In the genomic region with DNA sequence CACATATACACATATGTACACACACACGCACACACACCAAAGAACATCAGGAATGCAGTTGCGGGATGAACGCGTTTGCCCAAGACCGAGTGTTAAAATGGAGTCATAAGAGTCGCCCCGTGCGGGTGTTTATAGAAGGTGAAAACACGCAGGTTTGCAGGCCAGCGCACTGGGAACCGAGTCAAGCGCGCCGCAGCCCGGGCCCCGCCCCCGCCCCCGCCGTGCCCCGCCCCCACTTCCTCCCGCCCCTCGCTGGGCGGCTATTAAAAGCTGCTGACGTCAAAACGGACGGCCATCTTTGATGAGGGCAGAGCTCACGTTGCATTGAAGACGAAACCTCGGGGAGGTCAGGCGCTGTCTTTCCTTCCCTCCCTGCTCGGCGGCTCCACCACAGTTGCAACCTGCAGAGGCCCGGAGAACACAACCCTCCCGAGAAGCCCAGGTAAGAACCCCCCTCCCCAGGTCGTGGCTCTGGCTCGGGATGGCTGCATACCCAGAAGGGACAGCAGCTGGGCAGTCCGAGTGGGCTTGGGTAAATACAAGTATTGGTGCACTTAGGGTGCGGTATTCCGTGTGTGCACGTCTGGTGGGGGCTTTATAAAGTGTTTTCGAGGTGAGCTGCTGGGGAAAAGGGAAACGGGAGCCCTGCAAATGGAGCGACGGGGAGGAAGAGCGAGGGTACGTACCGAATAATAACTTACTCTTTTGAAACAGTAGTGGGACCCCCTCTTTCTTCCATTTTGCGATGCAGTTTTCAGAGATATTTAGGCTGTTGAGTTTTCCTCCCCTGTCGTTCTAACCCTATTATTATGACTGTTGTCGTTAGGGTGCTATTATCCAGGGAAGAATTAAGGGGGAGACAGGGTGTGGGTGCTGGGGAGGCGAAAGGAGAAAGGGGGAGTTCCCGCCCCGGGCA, we compare ENCODE assay signal across 8 cellular contexts. TPM values are rescaled to one million over a fixed set of nuclear protein-coding genes. Genes with fewer than 3 reads are reported as not detected.
A peak's percentile ranks its signal among the peaks of the same experiment; 100 is the strongest.
DNase-seq lines count a peak whose midpoint lies in the region; ATAC-seq and TF ChIP-seq lines count a peak whose summit lies in the region.

A gene (plus strand): TSS at position 295 of the 916 bp plus-strand sequence. CDS start 56,662 bp downstream, outside the sequence.

- peaks cover 36% of the 10 kb centered on the region for H3K27me3 Mint-ChIP-seq in activated T-helper 17 cell treated with anti-CD3 and anti-CD28 coated beads, Interleukin-2, amount 50 U/mL, for 72 hours
- peaks cover 42% of the 10 kb centered on the region for H3K27me3 Mint-ChIP-seq in nephron (ENCODE audit: low read depth)

- peaks cover 13% of the 10 kb centered on the region for H3K36me3 Mint-ChIP-seq in activated T-helper 17 cell treated with anti-CD3 and anti-CD28 coated beads, Interleukin-2, amount 50 U/mL, for 72 hours (ENCODE audit: low read depth)
- no peaks in the 10 kb centered on the region for H3K36me3 Mint-ChIP-seq in nephron (ENCODE audit: low read depth)

- POLR2A ChIA-PET in HCT116 (lab: Charles Lee): interaction anchor here (0.6 kb wide), 1 partner anchor 47 kb away, joined by 4 read pairs; no protein-coding TSS in a partner anchor

- H3K27ac Mint-ChIP-seq in activated T-helper 17 cell treated with anti-CD3 and anti-CD28 coated beads, Interleukin-2, amount 50 U/mL, for 72 hours: peak within 1 kb of the TSS; percentile 69
- H3K27ac Mint-ChIP-seq in nephron: peak within 1 kb of the TSS; percentile 32 to 83 (median 83)

- H3K4me1 ChIP-seq in ACC112 (ENCODE audit: control insufficient read depth, insufficient read depth, low read length, unreplicated experiment) (peaks cover 9% of the 10 kb centered on the region), HCT116 (ENCODE audit: control insufficient read depth in 1 of 2, insufficient read depth in 2 of 2, low read length in 2 of 2) (peaks cover 4 to 6% of the 10 kb centered on the region in 2 experiments; a peak in 2 of 4 replicates), upper lobe of right lung (peaks cover 4% of the 10 kb centered on the region)

- RAD21 ChIA-PET in HCT116 (lab: Charles Lee; ENCODE audit: low non-redundant PET in 1 of 2, low total read pairs in 2 of 2, uncharacterized antibody in 2 of 2, unreplicated experiment in 2 of 2): interaction anchor here in 1 of 2 experiments (0.6 kb wide), 1 partner anchor 128 kb away, joined by 4 read pairs; no protein-coding TSS in a partner anchor

- H3K4me3 Mint-ChIP-seq in activated T-helper 17 cell treated with anti-CD3 and anti-CD28 coated beads, Interleukin-2, amount 50 U/mL, for 72 hours: peak within 1 kb of the TSS; percentile 65
- peak within 1 kb of the TSS; percentile 89 to 95 (median 91) for H3K4me3 Mint-ChIP-seq in nephron

- CTCF ChIA-PET in HCT116 (lab: Charles Lee): no interaction called here

- BruUV-seq in HCT116 (replicated peaks; lab: Mats Ljungman, UMichigan): no TSS peak

- H3K4me3 ChIP-seq in ACC112 (ENCODE audit: low read depth, low read length): peak within 1 kb of the TSS; percentile 91
- H3K4me3 ChIP-seq in HCT116 (replicated peaks in 1 of 2; ENCODE audit: low read depth in 1 of 2, low read length in 2 of 2): peak within 1 kb of the TSS; percentile 34 to 49
- H3K4me3 ChIP-seq in upper lobe of right lung: peak within 1 kb of the TSS; percentile 44

- H4K20me1 ChIP-seq in HCT116 (ENCODE audit: insufficient read depth): no peaks in the 10 kb centered on the region

- no peaks in the 10 kb centered on the region for H3K9me3 ChIP-seq in HCT116 (ENCODE audit: control insufficient read depth in 1 of 2, insufficient read depth in 1 of 2, low read depth in 1 of 2, low read length in 2 of 2)
- no peaks in the 10 kb centered on the region for H3K9me3 ChIP-seq in upper lobe of right lung

- DNase-seq in HCT116 (ENCODE audit: low read depth, low spot score) (peak; percentile 54), NCI-H526 treated with DMSO at 0.1 percent for 48 hours (lab: John Stamatoyannopoulos, UW) (peak; percentile 94), fibroblast of the conjunctiva (ENCODE audit: low read depth) (peak; percentile 70), upper lobe of right lung (no peak)

- peak within 1 kb of the TSS; percentile 75 for H3K4me2 ChIP-seq in HCT116 (ENCODE audit: low read length)

- H3K79me2 ChIP-seq in ACC112 (ENCODE audit: control insufficient read depth, insufficient read depth, low read length, unreplicated experiment) (no peaks in the 10 kb centered on the region), HCT116 (ENCODE audit: insufficient read depth, low read length) (no peaks in the 10 kb centered on the region)

- no peaks in the 10 kb centered on the region for H3K36me3 ChIP-seq in ACC112 (ENCODE audit: insufficient read depth, low read length)
- H3K36me3 ChIP-seq in HCT116 (ENCODE audit: control insufficient read depth in 1 of 2, insufficient read depth in 2 of 2, low read length in 2 of 2): no peaks in the 10 kb centered on the region
- no peaks in the 10 kb centered on the region for H3K36me3 ChIP-seq in upper lobe of right lung

- TF ChIP-seq CTCF in HCT116 (IDR thresholded peaks at IDR 0.05 in 2 of 3, conservative IDR thresholded peaks at IDR 0.05 in 1 of 3; ENCODE audit: borderline replicate concordance in 1 of 3, insufficient read depth in 1 of 3, low read depth in 2 of 3, low read length in 2 of 3) (no peak), nephron (IDR thresholded peaks at IDR 0.05; ENCODE audit: unreplicated experiment in 3 of 3) (no peak), upper lobe of right lung (IDR thresholded peaks at IDR 0.05) (no peak)

- intact Hi-C loops in HCT116 (cut with micrococcal nuclease) (no loop called here), upper lobe of right lung (cut with DNase I) (no loop called here)

- peak within 1 kb of the TSS; percentile 99 for H3K27ac ChIP-seq in ACC112 (ENCODE audit: low read depth, low read length)
- H3K27ac ChIP-seq in HCT116 (ENCODE audit: low read depth, low read length): no peak within 1 kb of the TSS
- H3K27ac ChIP-seq in upper lobe of right lung: peak within 1 kb of the TSS; percentile 30

- TF ChIP-seq RAD21 in HCT116 (IDR thresholded peaks at IDR 0.05; ENCODE audit: low read depth): no peak

- TF ChIP-seq POLR2A in HCT116 (IDR thresholded peaks at IDR 0.05; ENCODE audit: borderline replicate concordance, extremely low read depth, insufficient read depth, insufficient read length): no peak

- no peaks in the 10 kb centered on the region for H3K9me3 Mint-ChIP-seq in activated T-helper 17 cell treated with anti-CD3 and anti-CD28 coated beads, Interleukin-2, amount 50 U/mL, for 72 hours
- no peaks in the 10 kb centered on the region for H3K9me3 Mint-ChIP-seq in nephron

- ATAC-seq in HCT116 (peak; percentile 71), upper lobe of right lung (peak; percentile 53), HG03521 (IDR thresholded peaks at IDR 0.05; ENCODE audit: unreplicated experiment) (no peak)
- peak; percentile 37 for ATAC-seq in activated T-helper 17 cell treated with anti-CD3 and anti-CD28 coated beads, Interleukin-2, amount 50 U/mL, for 72 hours (replicated peaks)

- no peak within 1 kb of the TSS for H3K9ac ChIP-seq in HCT116 (ENCODE audit: low read length)

- no peaks in the 10 kb centered on the region for H3K9me2 ChIP-seq in HCT116 (ENCODE audit: insufficient read depth)

- peak within 1 kb of the TSS; percentile 93 for H2AFZ ChIP-seq in ACC112 (ENCODE audit: low read length, unreplicated experiment)
- H2AFZ ChIP-seq in HCT116 (ENCODE audit: low read depth, low read length, poor library complexity, severe bottlenecking): no peak within 1 kb of the TSS

- H3K27me3 ChIP-seq in ACC112 (ENCODE audit: insufficient read depth, low read length) (peaks cover 36% of the 10 kb centered on the region), HCT116 (ENCODE audit: insufficient read depth, low read length) (peaks cover 19% of the 10 kb centered on the region; the same call in 1 of the 2 replicates), upper lobe of right lung (peaks cover 31% of the 10 kb centered on the region)

- peaks cover 5% of the 10 kb centered on the region for H3K4me1 Mint-ChIP-seq in activated T-helper 17 cell treated with anti-CD3 and anti-CD28 coated beads, Interleukin-2, amount 50 U/mL, for 72 hours
- peaks cover 15% of the 10 kb centered on the region for H3K4me1 Mint-ChIP-seq in nephron

TF ChIP-seq in HCT116, 20 proteins besides CTCF, POLR2A, EP300 and RAD21 (continues in another document):
- no peak for TF ChIP-seq ZFX (IDR thresholded peaks at IDR 0.05)
- TF ChIP-seq, protein P1, sequence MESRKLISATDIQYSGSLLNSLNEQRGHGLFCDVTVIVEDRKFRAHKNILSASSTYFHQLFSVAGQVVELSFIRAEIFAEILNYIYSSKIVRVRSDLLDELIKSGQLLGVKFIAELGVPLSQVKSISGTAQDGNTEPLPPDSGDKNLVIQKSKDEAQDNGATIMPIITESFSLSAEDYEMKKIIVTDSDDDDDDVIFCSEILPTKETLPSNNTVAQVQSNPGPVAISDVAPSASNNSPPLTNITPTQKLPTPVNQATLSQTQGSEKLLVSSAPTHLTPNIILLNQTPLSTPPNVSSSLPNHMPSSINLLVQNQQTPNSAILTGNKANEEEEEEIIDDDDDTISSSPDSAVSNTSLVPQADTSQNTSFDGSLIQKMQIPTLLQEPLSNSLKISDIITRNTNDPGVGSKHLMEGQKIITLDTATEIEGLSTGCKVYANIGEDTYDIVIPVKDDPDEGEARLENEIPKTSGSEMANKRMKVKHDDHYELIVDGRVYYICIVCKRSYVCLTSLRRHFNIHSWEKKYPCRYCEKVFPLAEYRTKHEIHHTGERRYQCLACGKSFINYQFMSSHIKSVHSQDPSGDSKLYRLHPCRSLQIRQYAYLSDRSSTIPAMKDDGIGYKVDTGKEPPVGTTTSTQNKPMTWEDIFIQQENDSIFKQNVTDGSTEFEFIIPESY (IDR thresholded peaks at IDR 0.05; ENCODE audit: extremely low read depth, insufficient replicate concordance, low read length): no peak
- no peak for TF ChIP-seq FOSL1 (IDR thresholded peaks at IDR 0.05; ENCODE audit: low read depth)
- TF ChIP-seq, protein P2, sequence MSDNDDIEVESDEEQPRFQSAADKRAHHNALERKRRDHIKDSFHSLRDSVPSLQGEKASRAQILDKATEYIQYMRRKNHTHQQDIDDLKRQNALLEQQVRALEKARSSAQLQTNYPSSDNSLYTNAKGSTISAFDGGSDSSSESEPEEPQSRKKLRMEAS (IDR thresholded peaks at IDR 0.05): no peak
- TF ChIP-seq TCF7L2 (IDR thresholded peaks at IDR 0.05; ENCODE audit: borderline replicate concordance, extremely low read depth, insufficient read depth, insufficient read length): peak; percentile 80

RNA-seq across cellular contexts. Expression of the gene that starts here (rescaled TPM):
- total RNA-seq in HCT116 (2021; ENCODE audit: unreplicated experiment): 0.39 TPM
- 0.04 and 0.18 TPM in 2 replicates for polyA plus RNA-seq in HCT116 (2012)
- 1 to 10 TPM in 1 of 2 donors, under 1 TPM in 1; 0.13 to 7.2 TPM for total RNA-seq in activated T-helper 17 cell treated with anti-CD3 and anti-CD28 coated beads, Interleukin-2, amount 50 U/mL, for 72 hours
- 1.9 TPM for total RNA-seq in upper lobe of right lung

Comparison
In these comparisons a context has a peak if more than half of its experiments do, and no peak if none do; other contexts are left out.
1. Peak in DNase-seq, ATAC-seq, H3K4me3 ChIP-seq and H3K4me2 ChIP-seq in HCT116; RNA of the gene not detected or under 1 TPM.